26 cellular contexts compared by ENCODE assay signal in genomic region chr7:98227939-98228338, GRCh38. TPM values are rescaled to one million over a fixed set of nuclear protein-coding genes. Genes with fewer than 3 reads are reported as not detected.
"Had no signal": no experiment of that assay in that cellular context is flagged by ENCODE, and none has a peak within 500 bp of the region (broad histone marks: within the 10 kb centered on the region; RNA-seq: fewer than 3 reads in every experiment).

No MANE protein-coding gene starts in this region.

- H3K4me1 ChIP-seq: breast epithelium, colonic mucosa, esophagus muscularis mucosa, lower lobe of right lung, upper lobe of left lung had no signal

- H3K27ac Mint-ChIP-seq: activated CD4-positive, alpha-beta T cell treated with anti-CD3 and anti-CD28 coated beads, Interleukin-2, amount 10 ng/mL, durations not matched to agents 24 days and 14 days; activated naive CD4-positive, alpha-beta T cell treated with anti-CD3 and anti-CD28 coated beads, Interleukin-2, amount 50 U/mL, for 72 hours; effector memory CD8-positive, alpha-beta T cell; naive B cell; T-helper 2 cell treated with Interferon-gamma antibody and Interleukin-4, amounts not matched to agents 5 μg/mL and 100 μg/mL, for 36 hours had no signal

- H3K9me3 ChIP-seq: breast epithelium, colonic mucosa, esophagus muscularis mucosa, gastrocnemius medialis, lower lobe of right lung, prostate gland, upper lobe of left lung had no signal

- H3K36me3 ChIP-seq: breast epithelium, colonic mucosa, prostate gland had no signal

- H3K4me3 ChIP-seq: breast epithelium, colonic mucosa, dorsolateral prefrontal cortex, esophagus muscularis mucosa, gastrocnemius medialis, lower lobe of right lung, prostate gland, upper lobe of left lung had no signal

- H3K27me3 ChIP-seq: breast epithelium, colonic mucosa, dorsolateral prefrontal cortex, esophagus muscularis mucosa, gastrocnemius medialis, upper lobe of left lung had no signal

- H3K36me3 Mint-ChIP-seq: activated naive CD4-positive, alpha-beta T cell treated with anti-CD3 and anti-CD28 coated beads, Interleukin-2, amount 50 U/mL, for 72 hours had no signal

- H3K27me3 Mint-ChIP-seq: activated CD4-positive, alpha-beta T cell treated with anti-CD3 and anti-CD28 coated beads, Interleukin-2, amount 10 ng/mL, durations not matched to agents 24 days and 14 days; effector memory CD8-positive, alpha-beta T cell; naive B cell had no signal

- ATAC-seq: activated CD4-positive, CD25-positive, alpha-beta regulatory T cell treated with anti-CD3 and anti-CD28 coated beads, Interleukin-2, amount 50 U/mL, for 24 hours; activated naive CD4-positive, alpha-beta T cell treated with anti-CD3 and anti-CD28 coated beads, Interleukin-2, amount 50 U/mL, for 72 hours; effector memory CD8-positive, alpha-beta T cell; gastrocnemius medialis; left colon; lower lobe of right lung; stimulated activated naive CD8-positive, alpha-beta T cell treated with anti-CD3 and anti-CD28 coated beads, Interleukin-15, Interleukin-2, amounts not matched to agents 100 U/mL and 50 U/mL, for 24 hours had no signal

- DNase-seq: activated CD4-positive, alpha-beta T cell treated with anti-CD3 and anti-CD28 coated beads, Interleukin-2, amount 10 ng/mL, durations not matched to agents 24 days and 14 days; activated gamma-delta T cell treated with Interleukin-2 at 50 U/mL for 16 hours; activated T-cell treated with anti-CD3 and anti-CD28 coated beads, Interleukin-2, amount 50 U/mL, for 1 hour; colonic mucosa; dorsolateral prefrontal cortex; effector memory CD8-positive, alpha-beta T cell; gastrocnemius medialis; head of caudate nucleus; left colon; lower lobe of right lung; mesendoderm; naive B cell; stimulated activated CD4-positive, alpha-beta T cell treated with anti-CD3 and anti-CD28 coated beads, Interleukin-4, amount 100 ng/mL, for 24 hours; stimulated activated naive CD8-positive, alpha-beta T cell treated with anti-CD3 and anti-CD28 coated beads, Interleukin-15, Interleukin-2, amounts not matched to agents 100 U/mL and 50 U/mL, for 24 hours; upper lobe of left lung had no signal

- H3K27ac ChIP-seq: breast epithelium, colonic mucosa, dorsolateral prefrontal cortex, esophagus muscularis mucosa, gastrocnemius medialis, lower lobe of right lung, prostate gland, upper lobe of left lung, VCaP had no signal

- H3K4me3 Mint-ChIP-seq: activated CD4-positive, alpha-beta T cell treated with anti-CD3 and anti-CD28 coated beads, Interleukin-2, amount 10 ng/mL, durations not matched to agents 24 days and 14 days; effector memory CD8-positive, alpha-beta T cell; neural crest cell; T-helper 2 cell treated with Interferon-gamma antibody and Interleukin-4, amounts not matched to agents 5 μg/mL and 100 μg/mL, for 36 hours had no signal

- H3K4me1 Mint-ChIP-seq: activated CD4-positive, alpha-beta T cell treated with anti-CD3 and anti-CD28 coated beads, Interleukin-2, amount 10 ng/mL, durations not matched to agents 24 days and 14 days; neural crest cell had no signal

- H3K9me3 Mint-ChIP-seq: activated CD4-positive, alpha-beta T cell treated with anti-CD3 and anti-CD28 coated beads, Interleukin-2, amount 10 ng/mL, durations not matched to agents 24 days and 14 days; activated naive CD4-positive, alpha-beta T cell treated with anti-CD3 and anti-CD28 coated beads, Interleukin-2, amount 50 U/mL, for 72 hours; effector memory CD8-positive, alpha-beta T cell; naive B cell; neural crest cell; T-helper 2 cell treated with Interferon-gamma antibody and Interleukin-4, amounts not matched to agents 5 μg/mL and 100 μg/mL, for 36 hours had no signal

RNA-seq across cellular contexts. Expression of gene BHLHA15, which starts 16.7 kb away (rescaled TPM):
- total RNA-seq: esophagus muscularis mucosa, neural crest cell, osteocyte, subcutaneous adipose tissue had no signal
- polyA plus RNA-seq: keratinocyte had no signal
